Comparison of ENCODE assay signal across 16 cellular contexts in genomic region chr7:100687261-100687660, GRCh38. TPM values are rescaled to one million over a fixed set of nuclear protein-coding genes. Genes with fewer than 3 reads are reported as not detected.
A peak's percentile ranks its signal among the peaks of the same experiment; 100 is the strongest.
DNase-seq lines count a peak whose midpoint lies in the region; TF ChIP-seq lines count a peak whose summit lies in the region.
"Had no signal": no experiment of that assay in that cellular context is flagged by ENCODE, and none has a peak within 500 bp of the region (broad histone marks: within the 10 kb centered on the region; RNA-seq: fewer than 3 reads in every experiment).

No MANE protein-coding gene starts in this region.

- H3K14ac ChIP-seq in trophoblast cell (ENCODE audit: low read length): no peak overlapping the region

- no peak overlapping the region for H3K23ac ChIP-seq in trophoblast cell (ENCODE audit: low read length)

- H2BK12ac ChIP-seq in trophoblast cell (ENCODE audit: low read length): no peak overlapping the region

- no peak overlapping the region for H3K4me2 ChIP-seq in osteoblast (ENCODE audit: insufficient read depth, low read length)
- no peak overlapping the region for H3K4me2 ChIP-seq in trophoblast cell (ENCODE audit: low read length)

- peak; percentile 5 for DNase-seq in AG08396 (ENCODE audit: low spot score)
- peak; percentile 56 for DNase-seq in H7
- DNase-seq in osteoblast (ENCODE audit: insufficient read length, low spot score, missing footprints): peak; percentile 74
- DNase-seq in occipital lobe (lab: John Stamatoyannopoulos, UW): no peak
- no peak for DNase-seq in trophoblast cell
- DNase-seq: CD4-positive, alpha-beta memory T cell; DMS153; DMS79 treated with DMSO at 0.1 percent for 48 hours; EL; GOT3; HCEC 1CT; KBM-7 had no signal

- H3K4me1 ChIP-seq in osteoblast (ENCODE audit: insufficient read depth, low read length) (peaks cover 4% of the 10 kb centered on the region), trophoblast cell (ENCODE audit: control insufficient read depth in 1 of 2, insufficient read depth in 2 of 2, low read length in 2 of 2) (peaks cover 7 to 8% of the 10 kb centered on the region in 2 experiments)

- H4K20me1 ChIP-seq in osteoblast (ENCODE audit: insufficient read depth, low read length): peaks cover 48% of the 10 kb centered on the region

- H3K36me3 ChIP-seq in H7 (replicated peaks; ENCODE audit: control insufficient read depth, insufficient read depth, low read length): peaks cover 31% of the 10 kb centered on the region
- peaks cover 11% of the 10 kb centered on the region for H3K36me3 ChIP-seq in osteoblast (ENCODE audit: insufficient read depth, low read length)
- H3K36me3 ChIP-seq in trophoblast cell (ENCODE audit: control insufficient read depth in 1 of 2, insufficient read depth in 2 of 2, low read length in 2 of 2): peaks cover 68 to 71% of the 10 kb centered on the region in 2 experiments

- no peak overlapping the region for H3K4ac ChIP-seq in trophoblast cell (ENCODE audit: low read depth, low read length)

- no peaks in the 10 kb centered on the region for H3K27me3 ChIP-seq in H7 (ENCODE audit: control insufficient read depth, insufficient read depth, low read length)
- H3K27me3 ChIP-seq in osteoblast (ENCODE audit: insufficient read depth, low read length): no peaks in the 10 kb centered on the region
- H3K27me3 ChIP-seq in trophoblast cell (ENCODE audit: insufficient read depth, low read length): no peaks in the 10 kb centered on the region
- H3K27me3 ChIP-seq: BE2C had no signal

- H3K4me3 ChIP-seq in H7 (ENCODE audit: insufficient read depth, low read depth, low read length) (no peak overlapping the region), osteoblast (ENCODE audit: insufficient read depth, low read length) (no peak overlapping the region), trophoblast cell (ENCODE audit: low read depth, low read length) (no peak overlapping the region)

- no peak overlapping the region for H3K18ac ChIP-seq in trophoblast cell (ENCODE audit: low read length)

- H4K8ac ChIP-seq in trophoblast cell (ENCODE audit: low read depth, low read length): no peak overlapping the region

- no peak overlapping the region for H2AK5ac ChIP-seq in trophoblast cell (ENCODE audit: low read length)

- H3K9me3 ChIP-seq in osteoblast (ENCODE audit: low read depth, low read length) (no peaks in the 10 kb centered on the region), trophoblast cell (ENCODE audit: insufficient read depth, low read depth, low read length) (no peaks in the 10 kb centered on the region)
- H3K9me3 ChIP-seq: BE2C had no signal

- H2AFZ ChIP-seq in osteoblast (ENCODE audit: low read length) (no peak overlapping the region), trophoblast cell (ENCODE audit: insufficient read depth, low read length, poor library complexity) (no peak overlapping the region)

- TF ChIP-seq CTCF in osteoblast (IDR thresholded peaks at IDR 0.05; ENCODE audit: extremely low read depth, low read depth, low read length): no peak

- no peak overlapping the region for H3K27ac ChIP-seq in osteoblast (ENCODE audit: low read depth, low read length)
- H3K27ac ChIP-seq in trophoblast cell (ENCODE audit: low read depth, low read length): no peak overlapping the region
- H3K27ac ChIP-seq: C4-2B, HL-60 had no signal

- H2BK5ac ChIP-seq in trophoblast cell (ENCODE audit: low read depth, low read length, poor library complexity): no peak overlapping the region

- H3K79me1 ChIP-seq in trophoblast cell (ENCODE audit: low read length): no peaks in the 10 kb centered on the region

- no peak overlapping the region for H4K12ac ChIP-seq in trophoblast cell (ENCODE audit: low read depth, low read length)

- H3K79me2 ChIP-seq in osteoblast (ENCODE audit: insufficient read depth, low read length): peaks cover 47% of the 10 kb centered on the region
- peaks cover 12% of the 10 kb centered on the region for H3K79me2 ChIP-seq in trophoblast cell (ENCODE audit: control insufficient read depth, insufficient read depth, low read length, poor library complexity)

- no peak overlapping the region for H2BK120ac ChIP-seq in trophoblast cell (ENCODE audit: insufficient read depth, low read length, poor library complexity)

- no peak overlapping the region for H3K9ac ChIP-seq in trophoblast cell (ENCODE audit: low read length)

- WGBS in trophoblast cell (ENCODE audit: extremely low coverage, insufficient coverage, insufficient read length): no CpG with 5 or more reads among the region's 22 CpGs

- H4K91ac ChIP-seq in trophoblast cell (ENCODE audit: low read depth, low read length): no peak overlapping the region

RNA-seq across cellular contexts. Expression of gene GIGYF1, which starts 6.8 kb away (rescaled TPM):
- total RNA-seq in H7 (2014; rRNA removed; shearing (Covaris generic)): 48.2 and 66.4 TPM in 2 replicates
- total RNA-seq in osteoblast (28.9 and 29.3 TPM in 2 replicates), occipital lobe (15.4 TPM)
- 16.4 and 17.3 TPM in 2 replicates for polyA plus RNA-seq in trophoblast cell (2013)

RNA-seq across cellular contexts. Expression of gene GNB2, which starts 13.7 kb away (rescaled TPM):
- total RNA-seq in H7 (2014; rRNA removed; shearing (Covaris generic)): 108 and 122 TPM in 2 replicates
- total RNA-seq in osteoblast (72.7 and 84.6 TPM in 2 replicates), occipital lobe (57.7 TPM)
- 144 and 147 TPM in 2 replicates for polyA plus RNA-seq in trophoblast cell (2013)

RNA-seq across cellular contexts. Expression of gene POP7, which starts 18.7 kb away (rescaled TPM):
- 95.0 and 128 TPM in 2 replicates for total RNA-seq in H7 (2014; rRNA removed; shearing (Covaris generic))
- 25.7 and 27.1 TPM in 2 replicates for total RNA-seq in osteoblast
- total RNA-seq in occipital lobe: 41.5 TPM
- 78.2 and 84.1 TPM in 2 replicates for polyA plus RNA-seq in trophoblast cell (2013)

RNA-seq across cellular contexts. Expression of gene ACTL6B, which starts 31.0 kb away (rescaled TPM):
- 0.30 and 0.90 TPM in 2 replicates for total RNA-seq in H7 (2014; rRNA removed; shearing (Covaris generic))
- total RNA-seq in osteoblast: not detected in 2 replicates
- 109 TPM for total RNA-seq in occipital lobe
- polyA plus RNA-seq in trophoblast cell (2013): not detected in 2 replicates
- total RNA-seq: CD4-positive, alpha-beta memory T cell; HFFc6 had no signal
- polyA plus RNA-seq: CD4-positive, alpha-beta memory T cell had no signal

RNA-seq across cellular contexts. Expression of gene EPO, which starts 33.0 kb away (rescaled TPM):
- 0.15 TPM in 1 of 2 replicates, not detected in the other for total RNA-seq in H7 (2014; rRNA removed; shearing (Covaris generic))
- not detected in 2 replicates for total RNA-seq in osteoblast
- not detected for total RNA-seq in occipital lobe
- polyA plus RNA-seq in trophoblast cell (2013): 0.48 and 0.65 TPM in 2 replicates
- total RNA-seq: CD4-positive, alpha-beta memory T cell; HFFc6 had no signal
- polyA plus RNA-seq: CD4-positive, alpha-beta memory T cell had no signal

Comparison
In these comparisons a context has a peak if more than half of its experiments do, and no peak if none do; other contexts are left out.
1. DNase-seq: peak in AG08396 (single experiment), H7 (single experiment) and osteoblast (single experiment); none in occipital lobe (single experiment) and trophoblast cell (0 of 2).